28 cellular contexts compared by ENCODE assay signal in genomic region chr4:24434193-24434728, GRCh38.
A peak's percentile ranks its signal among the peaks of the same experiment; 100 is the strongest.
DNase-seq lines count a peak whose midpoint lies in the region; ATAC-seq, FAIRE-seq and TF ChIP-seq lines count a peak whose summit lies in the region.
"Had no signal": no experiment of that assay in that cellular context is flagged by ENCODE, and none has a peak within 500 bp of the region (broad histone marks: within the 10 kb centered on the region; RNA-seq: fewer than 3 reads in every experiment).

No MANE protein-coding gene starts in this region.

- peaks cover 6% of the 10 kb centered on the region for H3K27me3 Mint-ChIP-seq in nephron progenitor cell (ENCODE audit: low read depth, poor library complexity)

- intact Hi-C loops in left ventricle myocardium superior (cut with micrococcal nuclease): no loop called here
- intact Hi-C loops in left cardiac atrium (cut with DNase I): no loop called here
- intact Hi-C loops in stomach (cut with DNase I; ENCODE audit: low total_unique reads): no loop called here

- H3K27me3 ChIP-seq in small intestine (ENCODE audit: control insufficient read depth in 2 of 2, insufficient read depth in 2 of 2, low read length in 2 of 2) (no peaks in the 10 kb centered on the region), stomach (no peaks in the 10 kb centered on the region)
- H3K27me3 ChIP-seq: BLaER1 treated with 17β-estradiol and CSF1 and Interleukin-3, amounts not matched to agents 10 nM and 100 nM had no signal

- H3K4me1 ChIP-seq in small intestine (ENCODE audit: control insufficient read depth in 2 of 2, insufficient read depth in 1 of 2, low read depth in 1 of 2, low read length in 1 of 2) (no peaks in the 10 kb centered on the region), stomach (no peaks in the 10 kb centered on the region)
- H3K4me1 ChIP-seq: BLaER1 treated with 17β-estradiol and CSF1 and Interleukin-3, amounts not matched to agents 10 nM and 100 nM had no signal

- TF ChIP-seq CTCF in nephron progenitor cell (IDR thresholded peaks at IDR 0.05): no peak
- TF ChIP-seq CTCF in stomach (IDR thresholded peaks at IDR 0.05): no peak
- TF ChIP-seq CTCF in coronary artery (IDR thresholded peaks at IDR 0.05): no peak

- no peaks in the 10 kb centered on the region for H3K36me3 Mint-ChIP-seq in nephron progenitor cell (ENCODE audit: low read depth)

- no peak for TF ChIP-seq POLR2A in stomach (IDR thresholded peaks at IDR 0.05)

- H3K9me3 ChIP-seq in small intestine (ENCODE audit: control insufficient read depth, low read depth) (no peaks in the 10 kb centered on the region), stomach (no peaks in the 10 kb centered on the region)

- peak overlapping the region; percentile 93 for H3K27ac Mint-ChIP-seq in nephron progenitor cell
- H3K27ac Mint-ChIP-seq: CD4-positive, alpha-beta T cell had no signal

- DNase-seq in left ventricle myocardium superior: no peak
- DNase-seq in left cardiac atrium: no peak
- peak; percentile 23 for DNase-seq in cerebellar cortex (ENCODE audit: low spot score)
- DNase-seq in nephron progenitor cell: no peak
- DNase-seq in small intestine: peak; percentile 5
- DNase-seq in stomach: no peak
- no peak for DNase-seq in coronary artery (ENCODE audit: low spot score)
- DNase-seq in NCI-H2196 (lab: John Stamatoyannopoulos, UW; ENCODE audit: unreplicated experiment): no peak
- DNase-seq: AML-193; CD4-positive, alpha-beta T cell; DND-41; Kasumi-1; NCI-H1092 treated with DMSO at 0.1 percent for 48 hours; NCI-H1436; NCI-H187; NCI-H526; SHP77; SW 1271 had no signal

- H3K27ac ChIP-seq in small intestine (ENCODE audit: low read depth in 1 of 2, low read length in 1 of 2): no peak overlapping the region
- no peak overlapping the region for H3K27ac ChIP-seq in stomach
- no peak overlapping the region for H3K27ac ChIP-seq in coronary artery
- H3K27ac ChIP-seq: BLaER1 treated with 17β-estradiol and CSF1 and Interleukin-3, amounts not matched to agents 10 nM and 100 nM; RWPE1; SK-N-MC had no signal

- TF ChIP-seq EP300 in stomach (IDR thresholded peaks at IDR 0.05): no peak

- no peak for FAIRE-seq in small intestine (lab: Jason Lieb, UNC)
- FAIRE-seq: A204.1, D721Med, GM19239, H54, HTR-8/SVneo, K562 had no signal

- H3K4me3 Mint-ChIP-seq in nephron progenitor cell: no peak overlapping the region
- H3K4me3 Mint-ChIP-seq: CD4-positive, alpha-beta T cell had no signal

- H3K9me3 Mint-ChIP-seq in nephron progenitor cell: peaks cover 5% of the 10 kb centered on the region
- H3K9me3 Mint-ChIP-seq: CD4-positive, alpha-beta T cell had no signal

- no peaks in the 10 kb centered on the region for H3K36me3 ChIP-seq in small intestine (ENCODE audit: control insufficient read depth in 2 of 2, insufficient read depth in 2 of 2, low read length in 2 of 2)
- H3K36me3 ChIP-seq in stomach: no peaks in the 10 kb centered on the region
- H3K36me3 ChIP-seq: BLaER1 treated with 17β-estradiol and CSF1 and Interleukin-3, amounts not matched to agents 10 nM and 100 nM had no signal

- WGBS in small intestine, 3 donors: 21 to 56% (median 38%) methylated on average over 12 of the region's 12 CpGs
- 38 to 63% (median 54%) methylated on average over 12 of the region's 12 CpGs for WGBS in stomach, 5 donors

- no peak overlapping the region for H3K4me3 ChIP-seq in small intestine (ENCODE audit: low read depth in 1 of 2, low read length in 2 of 2)
- H3K4me3 ChIP-seq in stomach: no peak overlapping the region
- no peak overlapping the region for H3K4me3 ChIP-seq in coronary artery
- H3K4me3 ChIP-seq: BLaER1 treated with 17β-estradiol and CSF1 and Interleukin-3, amounts not matched to agents 10 nM and 100 nM; K562; SK-N-MC had no signal

- H3K4me1 Mint-ChIP-seq in nephron progenitor cell: peaks cover 23% of the 10 kb centered on the region

- peak; percentile 24 for ATAC-seq in left ventricle myocardium superior
- ATAC-seq in left cardiac atrium: no peak
- ATAC-seq: K562, Panc1 had no signal

Comparison
In these comparisons a context has a peak if more than half of its experiments do, and no peak if none do; other contexts are left out.
1. DNase-seq: peak in cerebellar cortex (single experiment) and small intestine (single experiment); none in left ventricle myocardium superior (single experiment), left cardiac atrium (single experiment), nephron progenitor cell (single experiment), stomach (single experiment), coronary artery (single experiment) and NCI-H2196 (single experiment).